In genomic region chr16:8453359-8453758, GRCh38 we compare ENCODE assay signal across 34 cellular contexts.
"Had no signal": no experiment of that assay in that cellular context is flagged by ENCODE, and none has a peak within 500 bp of the region (broad histone marks: within the 10 kb centered on the region; RNA-seq: fewer than 3 reads in every experiment).

No MANE protein-coding gene starts in this region.

- H3K27ac ChIP-seq: KMS-11 had no signal

- H3K9ac ChIP-seq: KMS-11 had no signal

- H3K4me2 ChIP-seq: KMS-11 had no signal

- H3K9me3 ChIP-seq: MG63 had no signal

- DNase-seq: Karpas-422, Kasumi-1, MG63, MM.1S, MV-4-11, NCI-H1048, NCI-H1092, NCI-H1092 treated with DMSO at 0.1 percent for 48 hours, NCI-H1105, NCI-H1105 treated with DMSO at 0.1 percent for 48 hours, NCI-H1417, NCI-H1417 treated with DMSO at 0.1 percent for 48 hours, NCI-H1436, NCI-H1436 treated with DMSO at 0.1 percent for 48 hours, NCI-H146, NCI-H1694, NCI-H1694 treated with DMSO at 0.1 percent for 48 hours, NCI-H187, NCI-H187 treated with DMSO at 0.1 percent for 48 hours, NCI-H1930, NCI-H2029, NCI-H2029 treated with DMSO at 0.1 percent for 48 hours, NCI-H2081, NCI-H2081 treated with DMSO at 0.1 percent for 48 hours, NCI-H2107, NCI-H2171, NCI-H2171 treated with DMSO at 0.1 percent for 48 hours, NCI-H2227 treated with DMSO at 0.1 percent for 48 hours, NCI-H226, NCI-H345, NCI-H446, NCI-H446 treated with DMSO at 0.1 percent for 48 hours, NCI-H510A had no signal

- H3K36me3 ChIP-seq: MG63 had no signal

- H3K27me3 ChIP-seq: MG63 had no signal

- H3K4me3 ChIP-seq: MG63 had no signal
